In genomic region chr1:27301052-27301422, GRCh38 we compare ENCODE assay signal across 10 cellular contexts. TPM values are rescaled to one million over a fixed set of nuclear protein-coding genes. Genes with fewer than 3 reads are reported as not detected.
DNase-seq lines count a peak whose midpoint lies in the region; ATAC-seq and TF ChIP-seq lines count a peak whose summit lies in the region.
"Had no signal": no experiment of that assay in that cellular context is flagged by ENCODE, and none has a peak within 500 bp of the region (broad histone marks: within the 10 kb centered on the region; RNA-seq: fewer than 3 reads in every experiment).

No MANE protein-coding gene starts in this region.

- ATAC-seq in T-helper 17 cell = no peak
- ATAC-seq in activated CD4-positive, alpha-beta T cell treated with anti-CD3 and anti-CD28 coated beads for 36 hours = no peak

- WGBS in esophagus muscularis mucosa = 67% methylated on average over 5 of the region's 8 CpGs

- CTCF ChIA-PET in activated CD4-positive, alpha-beta T cell treated with anti-CD3 and anti-CD28 coated beads for 36 hours (lab: Charles Lee) = interaction anchor here (0.5 to 10.8 kb wide), 34 partner anchors 9 to 361 kb away, joined by 3 to 192 read pairs (median 4); partner anchors contain the start of genes AHDC1, CD164L2, GPR3 and SYTL1

- H3K27ac Mint-ChIP-seq in CD14-positive monocyte = peak overlapping the region in 6 of 7 donors; percentile 61 to 91 (median 87)
- no peak overlapping the region for H3K27ac Mint-ChIP-seq in T-helper 17 cell
- no peak overlapping the region for H3K27ac Mint-ChIP-seq in activated CD4-positive, alpha-beta T cell treated with anti-CD3 and anti-CD28 coated beads for 36 hours

- H3K36me3 ChIP-seq in Peyer's patch (peaks cover 0 to 79% (median 0%) of the 10 kb centered on the region in 3 donors), esophagus muscularis mucosa (peaks cover 33 to 86% (median 78%) of the 10 kb centered on the region in 4 donors), rectal smooth muscle tissue (ENCODE audit: control insufficient read depth, insufficient read depth, low read length) (peaks cover 19% of the 10 kb centered on the region)

- H3K4me1 ChIP-seq in Peyer's patch = peaks cover 0 to 27% (median 0%) of the 10 kb centered on the region in 4 donors
- H3K4me1 ChIP-seq in esophagus muscularis mucosa = peaks cover 34 to 50% (median 48%) of the 10 kb centered on the region in 4 donors
- peaks cover 33% of the 10 kb centered on the region for H3K4me1 ChIP-seq in rectal smooth muscle tissue (ENCODE audit: control insufficient read depth, insufficient read depth, low read length)

- no peak overlapping the region for H3K4me3 ChIP-seq in Peyer's patch
- H3K4me3 ChIP-seq in esophagus muscularis mucosa = no peak overlapping the region
- H3K4me3 ChIP-seq in rectal smooth muscle tissue (ENCODE audit: low read length) = no peak overlapping the region

- H3K27me3 Mint-ChIP-seq in CD14-positive monocyte (ENCODE audit: low read depth in 3 of 3) = no peaks in the 10 kb centered on the region
- H3K27me3 Mint-ChIP-seq in T-helper 17 cell = no peaks in the 10 kb centered on the region
- no peaks in the 10 kb centered on the region for H3K27me3 Mint-ChIP-seq in activated CD4-positive, alpha-beta T cell treated with anti-CD3 and anti-CD28 coated beads for 36 hours
- H3K27me3 Mint-ChIP-seq: CD4-positive, alpha-beta memory T cell had no signal

- no peaks in the 10 kb centered on the region for H3K27me3 ChIP-seq in Peyer's patch
- no peaks in the 10 kb centered on the region for H3K27me3 ChIP-seq in esophagus muscularis mucosa
- H3K27me3 ChIP-seq in rectal smooth muscle tissue (ENCODE audit: control insufficient read depth, insufficient read depth, low read length) = no peaks in the 10 kb centered on the region

- DNase-seq in CD14-positive monocyte (ENCODE audit: low spot score) = no peak
- no peak for DNase-seq in Peyer's patch
- DNase-seq in esophagus muscularis mucosa (ENCODE audit: extremely low spot score) = no peak
- no peak for DNase-seq in T-helper 17 cell
- DNase-seq in activated CD4-positive, alpha-beta T cell treated with anti-CD3 and anti-CD28 coated beads for 36 hours = no peak
- DNase-seq in SKM-1 (lab: John Stamatoyannopoulos, UW; ENCODE audit: unreplicated experiment) = no peak
- DNase-seq in putamen (ENCODE audit: low spot score) = no peak

- intact Hi-C loops in CD14-positive monocyte (cut with micrococcal nuclease) (loop anchor here (1.0 to 10.0 kb wide), 5 partner anchors 94 to 374 kb away; partner anchors contain the start of genes AHDC1 (in 1 of the 2) and IFI6 (in 1 of the 2)), esophagus muscularis mucosa (cut with DNase I) (loop anchor here (1.0 to 5.0 kb wide), 3 partner anchors 56 to 306 kb away; no protein-coding TSS in a partner anchor)
- intact Hi-C loops in activated CD4-positive, alpha-beta T cell treated with anti-CD3 and anti-CD28 coated beads for 36 hours (cut with DNase I, micrococcal nuclease) = loop anchor here in 1 of 2 experiments (1.0 kb wide), 1 partner anchor 87 kb away; no protein-coding TSS in a partner anchor

- H3K9ac ChIP-seq in rectal smooth muscle tissue (ENCODE audit: low read length) = no peak overlapping the region

- H3K9me3 Mint-ChIP-seq in CD14-positive monocyte = no peaks in the 10 kb centered on the region
- H3K9me3 Mint-ChIP-seq in activated CD4-positive, alpha-beta T cell treated with anti-CD3 and anti-CD28 coated beads for 36 hours (ENCODE audit: low read depth) = no peaks in the 10 kb centered on the region
- H3K9me3 Mint-ChIP-seq: CD4-positive, alpha-beta memory T cell had no signal

- no peak for TF ChIP-seq POLR2A in Peyer's patch (IDR thresholded peaks at IDR 0.05)
- TF ChIP-seq POLR2A in esophagus muscularis mucosa (IDR thresholded peaks at IDR 0.05; ENCODE audit: low read depth) = no peak

- H3K27ac ChIP-seq in Peyer's patch (peak overlapping the region in 3 of 4 donors; percentile 69 to 88 (median 76)), esophagus muscularis mucosa (replicated peaks in 1 of 4) (peak overlapping the region; percentile 87 to 96 (median 92)), rectal smooth muscle tissue (ENCODE audit: low read depth, low read length) (peak overlapping the region; percentile 41)

- H3K36me3 Mint-ChIP-seq in CD14-positive monocyte (peaks cover 78 to 89% of the 10 kb centered on the region in 2 donors), T-helper 17 cell (ENCODE audit: low read depth) (peaks cover 3% of the 10 kb centered on the region)
- H3K36me3 Mint-ChIP-seq in activated CD4-positive, alpha-beta T cell treated with anti-CD3 and anti-CD28 coated beads for 36 hours (ENCODE audit: low read depth) = no peaks in the 10 kb centered on the region

- H3K4me3 Mint-ChIP-seq in CD14-positive monocyte (no peak overlapping the region), T-helper 17 cell (no peak overlapping the region)
- H3K4me3 Mint-ChIP-seq in activated CD4-positive, alpha-beta T cell treated with anti-CD3 and anti-CD28 coated beads for 36 hours = no peak overlapping the region
- H3K4me3 Mint-ChIP-seq: CD4-positive, alpha-beta memory T cell had no signal

- POLR2A ChIA-PET in activated CD4-positive, alpha-beta T cell treated with anti-CD3 and anti-CD28 coated beads for 36 hours (lab: Charles Lee) = interaction anchor here (0.7 kb wide), 1 partner anchor 90 kb away, joined by 4 read pairs; no protein-coding TSS in a partner anchor

- TF ChIP-seq CTCF in CD14-positive monocyte (IDR thresholded peaks at IDR 0.05) = peak; percentile 61
- no peak for TF ChIP-seq CTCF in Peyer's patch (IDR thresholded peaks at IDR 0.05)
- peak in 1 of 3 experiments; percentile 25 for TF ChIP-seq CTCF in esophagus muscularis mucosa (IDR thresholded peaks at IDR 0.05)

- H3K4me1 Mint-ChIP-seq in CD14-positive monocyte (peaks cover 23% of the 10 kb centered on the region), T-helper 17 cell (peaks cover 7% of the 10 kb centered on the region)
- no peaks in the 10 kb centered on the region for H3K4me1 Mint-ChIP-seq in activated CD4-positive, alpha-beta T cell treated with anti-CD3 and anti-CD28 coated beads for 36 hours

- TF ChIP-seq EP300 in esophagus muscularis mucosa (IDR thresholded peaks at IDR 0.05) = no peak

- H3K9me3 ChIP-seq in Peyer's patch (no peaks in the 10 kb centered on the region), esophagus muscularis mucosa (no peaks in the 10 kb centered on the region), T-helper 17 cell (ENCODE audit: control insufficient read depth, low read length, poor library complexity, severe bottlenecking) (no peaks in the 10 kb centered on the region)

RNA-seq across cellular contexts. Expression of gene TMEM222, which starts 20.9 kb away (rescaled TPM):
- polyA plus RNA-seq in CD14-positive monocyte = 10 to 100 TPM; 23.2 to 24.6 TPM
- 10 to 100 TPM in 3 of 4 donors, 1 to 10 TPM in 1; 9.9 to 30.8 (median 25.4) TPM for total RNA-seq in Peyer's patch
- total RNA-seq in esophagus muscularis mucosa = 10 to 100 TPM; 23.3 to 35.3 (median 31.8) TPM
- 10 to 100 TPM; 24.8 to 27.0 TPM for total RNA-seq in T-helper 17 cell
- 10 to 100 TPM; 27.5 to 31.2 TPM for total RNA-seq in activated CD4-positive, alpha-beta T cell treated with anti-CD3 and anti-CD28 coated beads for 36 hours

RNA-seq across cellular contexts. Expression of gene SYTL1, which starts 40.8 kb away (rescaled TPM):
- 10 to 100 TPM; 26.9 to 44.6 TPM for polyA plus RNA-seq in CD14-positive monocyte
- total RNA-seq in Peyer's patch (10 to 100 TPM in 1 of 4 donors, 1 to 10 TPM in 3; 9.0 to 37.1 (median 9.5) TPM), esophagus muscularis mucosa (1 to 10 TPM in 2 of 4 donors, under 1 TPM in 2; 0.29 to 3.7 (median 1.5) TPM), T-helper 17 cell (100 to 1,000 TPM; 206 to 261 TPM)
- total RNA-seq in activated CD4-positive, alpha-beta T cell treated with anti-CD3 and anti-CD28 coated beads for 36 hours = 10 to 100 TPM; 21.4 to 26.1 TPM
- total RNA-seq: occipital lobe had no signal

Comparison
In these comparisons a context has a peak if more than half of its experiments do, and no peak if none do; other contexts are left out.
1. H3K27ac Mint-ChIP-seq: peak in CD14-positive monocyte (6 of 7); none in T-helper 17 cell (single experiment) and activated CD4-positive, alpha-beta T cell treated with anti-CD3 and anti-CD28 coated beads for 36 hours (single experiment).
2. H3K27ac ChIP-seq: peak in every context shown above with its lines; median percentile 92 in esophagus muscularis mucosa; 76 in Peyer's patch; 41 in rectal smooth muscle tissue.
3. RNA of gene SYTL1, which starts 40.8 kb away (total RNA-seq): 206 to 261 TPM in T-helper 17 cell; 21.4 to 26.1 TPM in activated CD4-positive, alpha-beta T cell treated with anti-CD3 and anti-CD28 coated beads for 36 hours, 9.0 to 37.1 TPM in Peyer's patch and 0.29 to 3.7 TPM in esophagus muscularis mucosa; every median in the first group is over 4 times any median in the second.